In the genomic region with DNA sequence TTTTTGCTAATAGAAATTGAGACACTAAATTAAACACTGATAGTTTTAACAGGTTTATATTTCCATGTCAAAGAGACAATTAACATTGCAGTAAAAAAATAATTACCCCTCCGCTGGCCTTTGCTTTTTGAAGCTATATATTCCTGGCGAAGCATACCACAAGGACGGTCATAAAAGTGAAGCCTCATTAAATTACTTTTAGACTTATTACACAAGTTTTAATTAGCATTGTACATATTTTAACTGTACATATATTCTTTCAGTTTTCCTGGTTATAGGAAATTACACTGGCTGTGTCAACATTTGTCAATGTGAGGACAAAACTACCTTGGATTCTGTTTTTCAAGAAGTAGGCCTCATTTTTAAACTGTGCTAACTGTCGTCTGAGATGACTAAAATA, we compare ENCODE assay signal across 10 cellular contexts. TPM values are rescaled to one million over a fixed set of nuclear protein-coding genes. Genes with fewer than 3 reads are reported as not detected.
DNase-seq lines count a peak whose midpoint lies in the region; ATAC-seq, FAIRE-seq and TF ChIP-seq lines count a peak whose summit lies in the region.
"Had no signal": no experiment of that assay in that cellular context is flagged by ENCODE, and none has a peak within 500 bp of the region (broad histone marks: within the 10 kb centered on the region; RNA-seq: fewer than 3 reads in every experiment).

No MANE protein-coding gene starts in this region.

- H3K9me3 Mint-ChIP-seq in endodermal cell = no peaks in the 10 kb centered on the region
- H3K9me3 Mint-ChIP-seq in stimulated activated naive B cell treated with anti-CD40 and anti-IgM and Interleukin-4, amounts not matched to agents 10 μg/mL and 1 μg/mL and 100 μg/mL, for 72 hours = peaks cover 0 to 1% of the 10 kb centered on the region in 2 donors

- no peak for ATAC-seq in HepG2
- no peak for ATAC-seq in right lobe of liver
- ATAC-seq in stimulated activated naive B cell treated with anti-CD40 and anti-IgM and Interleukin-4, amounts not matched to agents 10 μg/mL and 1 μg/mL and 100 μg/mL, for 72 hours (replicated peaks) = no peak
- no peak for ATAC-seq in foreskin keratinocyte
- ATAC-seq: left lung had no signal

- 90% methylated on average over 4 of the region's 4 CpGs for WGBS in HepG2 (ENCODE audit: low lambda C conversion rate)
- WGBS in right lobe of liver (ENCODE audit: insufficient coverage, low coverage, low lambda C conversion rate, missing lambda C conversion rate) = 87% methylated on average over 4 of the region's 4 CpGs
- 18 to 40% methylated on average over 1 to 4 of the region's 4 CpGs for whole genome bisulfite sequencing in endodermal cell (ENCODE audit: insufficient coverage in 1 of 2, insufficient read length in 1 of 2), 2 experiments

- TF ChIP-seq POLR2A in HepG2 (IDR thresholded peaks at IDR 0.05; ENCODE audit: insufficient read depth in 1 of 2, low read depth in 2 of 2, low read length in 2 of 2) = no peak
- no peak for TF ChIP-seq POLR2A in right lobe of liver (IDR thresholded peaks at IDR 0.05)

- H2AFZ ChIP-seq in HepG2 (ENCODE audit: low read length) (no peak overlapping the region), PC-9 (peak overlapping the region; percentile 85; the same call in 1 of the 2 replicates)

- peak overlapping the region; percentile 71; the same call in 1 of the 2 replicates for H3K4me2 ChIP-seq in HepG2 (ENCODE audit: low read depth, low read length)
- H3K4me2 ChIP-seq in PC-9 = peak overlapping the region; percentile 94

- CTCF ChIA-PET in HepG2 (lab: Yijun Ruan, JAX; ENCODE audit: low intra/inter-chr PET ratio, low total read pairs) = no interaction called here
- CTCF ChIA-PET in PC-9 (lab: Charles Lee) = no interaction called here

- no peak for TF ChIP-seq CTCF in HepG2 (CRISPR knock-in tag; IDR thresholded peaks at IDR 0.05)
- TF ChIP-seq CTCF in right lobe of liver (IDR thresholded peaks at IDR 0.05) = no peak
- 0 out of 2 replicates have a peak, but pooled peaks have one; percentile 7 for TF ChIP-seq CTCF in PC-9 (conservative IDR thresholded peaks at IDR 0.05)
- TF ChIP-seq CTCF in endodermal cell (conservative IDR thresholded peaks at IDR 0.05) = no peak
- no peak for TF ChIP-seq CTCF in foreskin keratinocyte (conservative IDR thresholded peaks at IDR 0.05)

- no peak overlapping the region for H3K27ac Mint-ChIP-seq in endodermal cell
- no peak overlapping the region for H3K27ac Mint-ChIP-seq in stimulated activated naive B cell treated with anti-CD40 and anti-IgM and Interleukin-4, amounts not matched to agents 10 μg/mL and 1 μg/mL and 100 μg/mL, for 72 hours

- H3K27ac ChIP-seq in HepG2 (ENCODE audit: extremely low read length, insufficient read depth, low read length) (no peak overlapping the region), right lobe of liver (no peak overlapping the region), PC-9 (peak overlapping the region; percentile 78), endodermal cell (ENCODE audit: low read depth, low read length) (no peak overlapping the region), foreskin keratinocyte (no peak overlapping the region)
- H3K27ac ChIP-seq: left lung had no signal

- H3K9ac ChIP-seq in HepG2 (ENCODE audit: insufficient read depth, low read depth, low read length) (no peak overlapping the region), endodermal cell (ENCODE audit: extremely low read depth, low read length, poor library complexity, severe bottlenecking) (no peak overlapping the region)

- peaks cover 18% of the 10 kb centered on the region for H3F3A ChIP-seq in PC-9 (ENCODE audit: insufficient read depth, low read depth)

- H3K4me3 Mint-ChIP-seq in endodermal cell = peak overlapping the region; percentile 64
- peak overlapping the region; percentile 93 to 97 for H3K4me3 Mint-ChIP-seq in stimulated activated naive B cell treated with anti-CD40 and anti-IgM and Interleukin-4, amounts not matched to agents 10 μg/mL and 1 μg/mL and 100 μg/mL, for 72 hours

- FAIRE-seq in HepG2 (lab: Jason Lieb, UNC) (no peak), urothelium cell line (lab: Jason Lieb, UNC) (no peak)

- H3K36me3 ChIP-seq in HepG2 (replicated peaks in 1 of 2; ENCODE audit: control insufficient read depth in 1 of 2, insufficient read depth in 2 of 2, low read length in 2 of 2) = no peaks in the 10 kb centered on the region
- no peaks in the 10 kb centered on the region for H3K36me3 ChIP-seq in right lobe of liver
- H3K36me3 ChIP-seq in PC-9 (ENCODE audit: low read depth) = peaks cover 14% of the 10 kb centered on the region
- no peaks in the 10 kb centered on the region for H3K36me3 ChIP-seq in endodermal cell (ENCODE audit: control insufficient read depth, insufficient read depth, low read length)
- H3K36me3 ChIP-seq: left lung had no signal

- peaks cover 22% of the 10 kb centered on the region for H3K4me1 Mint-ChIP-seq in endodermal cell
- H3K4me1 Mint-ChIP-seq in stimulated activated naive B cell treated with anti-CD40 and anti-IgM and Interleukin-4, amounts not matched to agents 10 μg/mL and 1 μg/mL and 100 μg/mL, for 72 hours = peaks cover 24 to 48% of the 10 kb centered on the region in 2 donors

- TF ChIP-seq RAD21 in HepG2 (CRISPR knock-in tag; IDR thresholded peaks at IDR 0.05) = no peak

- no peaks in the 10 kb centered on the region for H3K9me3 ChIP-seq in HepG2 (ENCODE audit: low read length)
- no peaks in the 10 kb centered on the region for H3K9me3 ChIP-seq in right lobe of liver
- no peaks in the 10 kb centered on the region for H3K9me3 ChIP-seq in PC-9 (ENCODE audit: insufficient read depth, low read depth)
- H3K9me3 ChIP-seq in endodermal cell (ENCODE audit: control insufficient read depth, low read length) = no peaks in the 10 kb centered on the region
- H3K9me3 ChIP-seq: left lung had no signal

- TF ChIP-seq EP300 in HepG2 (IDR thresholded peaks at IDR 0.05; ENCODE audit: low read depth in 2 of 2, low read length in 2 of 2) = no peak
- TF ChIP-seq EP300 in HepG2 (CRISPR knock-in tag; IDR thresholded peaks at IDR 0.05; ENCODE audit: borderline replicate concordance) = no peak

- H3K36me3 Mint-ChIP-seq in endodermal cell (ENCODE audit: low read depth) = no peaks in the 10 kb centered on the region
- H3K36me3 Mint-ChIP-seq in stimulated activated naive B cell treated with anti-CD40 and anti-IgM and Interleukin-4, amounts not matched to agents 10 μg/mL and 1 μg/mL and 100 μg/mL, for 72 hours = peaks cover 13 to 15% of the 10 kb centered on the region in 2 donors

- H3K27me3 Mint-ChIP-seq in endodermal cell (ENCODE audit: insufficient read depth) = peaks cover 91% of the 10 kb centered on the region
- peaks cover 25% of the 10 kb centered on the region in 2 donors for H3K27me3 Mint-ChIP-seq in stimulated activated naive B cell treated with anti-CD40 and anti-IgM and Interleukin-4, amounts not matched to agents 10 μg/mL and 1 μg/mL and 100 μg/mL, for 72 hours

- POLR2A ChIA-PET in HepG2 (lab: Yijun Ruan, JAX) (no interaction called here), PC-9 (lab: Charles Lee; ENCODE audit: unreplicated experiment) (no interaction called here)

- intact Hi-C loops in HepG2 (cut with micrococcal nuclease; ENCODE audit: unreplicated experiment) = no loop called here
- intact Hi-C loops in right lobe of liver (cut with DNase I) = no loop called here
- intact Hi-C loops in PC-9 (cut with micrococcal nuclease; ENCODE audit: unreplicated experiment) = no loop called here

- H3K4me3 ChIP-seq in HepG2 (replicated peaks in 1 of 3; ENCODE audit: insufficient read depth in 1 of 3, low read depth in 2 of 3, low read length in 3 of 3) (no peak overlapping the region), right lobe of liver (no peak overlapping the region), PC-9 (peak overlapping the region; percentile 95), endodermal cell (ENCODE audit: low read length) (peak overlapping the region; percentile 74)

- in situ Hi-C loops in HepG2 (cut with HindIII; ENCODE audit: extremely low pct_ligation_motif_present, low pct_unique_long_range_greater_than_20kb) = loop anchor here (10.0 kb wide), 1 partner anchor 242 kb away; no protein-coding TSS in a partner anchor

- H3K79me2 ChIP-seq in HepG2 (ENCODE audit: insufficient read depth, low read length) (no peaks in the 10 kb centered on the region), PC-9 (ENCODE audit: low read depth) (peaks cover 95% of the 10 kb centered on the region)

- H3K27me3 ChIP-seq in HepG2 (ENCODE audit: control insufficient read depth in 1 of 2, insufficient read depth in 2 of 2, low read length in 2 of 2) (peaks cover 0 to 17% of the 10 kb centered on the region in 2 experiments; a peak in 1 of 5 replicates), right lobe of liver (peaks cover 0 to 11% of the 10 kb centered on the region in 2 donors), PC-9 (ENCODE audit: insufficient read depth, low read depth) (no peaks in the 10 kb centered on the region), endodermal cell (ENCODE audit: control insufficient read depth, insufficient read depth, low read length, poor library complexity, severe bottlenecking) (peaks cover 96% of the 10 kb centered on the region), foreskin keratinocyte (peaks cover 24% of the 10 kb centered on the region)

- H3K4me1 ChIP-seq in HepG2 (ENCODE audit: insufficient read depth, low read length) = peaks cover 9% of the 10 kb centered on the region
- peaks cover 0 to 4% (median 0%) of the 10 kb centered on the region in 4 donors for H3K4me1 ChIP-seq in right lobe of liver
- peaks cover 33% of the 10 kb centered on the region; the same call in 1 of the 2 replicates for H3K4me1 ChIP-seq in PC-9 (replicated peaks; ENCODE audit: insufficient read depth)
- no peaks in the 10 kb centered on the region for H3K4me1 ChIP-seq in endodermal cell (ENCODE audit: control insufficient read depth, insufficient read depth, low read length)
- peaks cover 17% of the 10 kb centered on the region for H3K4me1 ChIP-seq in foreskin keratinocyte

- no peak for DNase-seq in HepG2 (ENCODE audit: low spot score)
- DNase-seq in right lobe of liver = no peak
- no peak for DNase-seq in PC-9
- DNase-seq in endodermal cell = no peak
- DNase-seq in stimulated activated naive B cell treated with anti-CD40 and anti-IgM and Interleukin-4, amounts not matched to agents 10 μg/mL and 1 μg/mL and 100 μg/mL, for 72 hours = no peak
- DNase-seq in urothelium cell line (ENCODE audit: low spot score) = no peak
- DNase-seq in foreskin keratinocyte = no peak
- DNase-seq in amniotic stem cell (lab: John Stamatoyannopoulos, UW) = no peak
- DNase-seq: left lung; stimulated activated CD4-positive, alpha-beta T cell treated with anti-CD3 and anti-CD28 coated beads, Interleukin-12 subunit alpha, Interleukin-12 subunit beta, amount 100 ng/mL, for 4 hours had no signal

- no peaks in the 10 kb centered on the region for H3K9me2 ChIP-seq in PC-9 (ENCODE audit: insufficient read depth)

- H4K20me1 ChIP-seq in HepG2 (ENCODE audit: insufficient read depth, low read length) (no peaks in the 10 kb centered on the region), PC-9 (ENCODE audit: insufficient read depth) (no peaks in the 10 kb centered on the region)

- BruUV-seq in HepG2 (replicated peaks; lab: Mats Ljungman, UMichigan) (no TSS peak), PC-9 (replicated peaks; lab: Mats Ljungman, UMichigan) (no TSS peak)

RNA-seq across cellular contexts. Expression of a gene that starts 1.2 kb away (rescaled TPM):
- total RNA-seq in HepG2 (2016; rRNA removed; fragmentation: Illumina TruSeq; extraction: Trizol) (4.2 TPM in 2 replicates), right lobe of liver (1 to 10 TPM in 3 of 6 experiments, under 1 TPM in 2, not detected in 1; 0.30 to 1.4 (median 1.2) TPM), PC-9 (2021) (282 and 404 TPM in 2 replicates), endodermal cell (1 to 10 TPM; 1.9 to 6.7 TPM), foreskin keratinocyte (4.9 and 12.8 TPM in 2 replicates)
- 1.9 and 3.2 TPM in 2 replicates for total RNA-seq in HepG2 (2016; cell fraction: cytosol; rRNA removed; fragmentation: Illumina TruSeq; extraction: Trizol; ENCODE audit: low read depth)
- 4.0 and 4.4 TPM in 2 replicates for total RNA-seq in HepG2 (2016; cell fraction: insoluble cytoplasmic fraction; rRNA removed; fragmentation: Illumina TruSeq; extraction: Trizol)
- 3.2 and 4.1 TPM in 2 replicates for total RNA-seq in HepG2 (2016; cell fraction: membrane; rRNA removed; fragmentation: Illumina TruSeq; extraction: Trizol)
- total RNA-seq in HepG2 (2016; cell fraction: nucleus; rRNA removed; fragmentation: Illumina TruSeq; extraction: Trizol) = 1.3 and 1.7 TPM in 2 replicates
- polyA plus RNA-seq in HepG2 (2011; rRNA removed) (4.8 and 7.4 TPM in 2 replicates), foreskin keratinocyte (10.1 and 20.8 TPM in 2 replicates)
- 6.0 and 6.8 TPM in 2 replicates for polyA plus RNA-seq in HepG2 (2011; cell fraction: cytosol; rRNA removed)
- polyA plus RNA-seq in HepG2 (2011; cell fraction: nucleus; rRNA removed) = 4.8 and 7.1 TPM in 2 replicates
- polyA plus RNA-seq in HepG2 (2012) = 1.3 and 2.3 TPM in 2 replicates
- 2.5 and 3.2 TPM in 2 replicates for polyA plus RNA-seq in HepG2 (2016; cell fraction: cytosol; fragmentation: Illumina TruSeq; extraction: Trizol; ENCODE audit: low read depth)
- polyA plus RNA-seq in HepG2 (2016; cell fraction: insoluble cytoplasmic fraction; fragmentation: Illumina TruSeq; extraction: Trizol; ENCODE audit: low read depth) = 5.0 and 6.3 TPM in 2 replicates
- 3.5 and 3.6 TPM in 2 replicates for polyA plus RNA-seq in HepG2 (2016; cell fraction: membrane; fragmentation: Illumina TruSeq; extraction: Trizol; ENCODE audit: low read depth)
- polyA plus RNA-seq in HepG2 (2016; cell fraction: nucleus; fragmentation: Illumina TruSeq; extraction: Trizol; ENCODE audit: insufficient read depth, low read depth) = 4.3 and 4.4 TPM in 2 replicates
- polyA minus RNA-seq in HepG2 (2011; rRNA and poly(A)+ RNA removed; ENCODE audit: low replicate concordance) = 3.3 and 67.7 TPM in 2 replicates
- 3.8 and 4.1 TPM in 2 replicates for polyA minus RNA-seq in HepG2 (2011; cell fraction: cytosol; rRNA and poly(A)+ RNA removed)
- polyA minus RNA-seq in HepG2 (2011; cell fraction: nucleus; rRNA and poly(A)+ RNA removed) = 3.2 and 3.9 TPM in 2 replicates
- 2.1 TPM for polyA plus RNA-seq in endodermal cell (2013, experiment 1 of 2)
- polyA plus RNA-seq in endodermal cell (2013, experiment 2 of 2) = 3.9 TPM

RNA-seq across cellular contexts. Expression of a gene that starts 1.6 kb away (rescaled TPM):
- total RNA-seq in HepG2 (2016; rRNA removed; fragmentation: Illumina TruSeq; extraction: Trizol) = 0.64 and 0.77 TPM in 2 replicates
- total RNA-seq in HepG2 (2016; cell fraction: cytosol; rRNA removed; fragmentation: Illumina TruSeq; extraction: Trizol; ENCODE audit: low read depth) = 0.35 TPM in 1 of 2 replicates, not detected in the other
- 0.31 and 0.78 TPM in 2 replicates for total RNA-seq in HepG2 (2016; cell fraction: insoluble cytoplasmic fraction; rRNA removed; fragmentation: Illumina TruSeq; extraction: Trizol)
- total RNA-seq in HepG2 (2016; cell fraction: membrane; rRNA removed; fragmentation: Illumina TruSeq; extraction: Trizol) = 0.31 and 0.76 TPM in 2 replicates
- total RNA-seq in HepG2 (2016; cell fraction: nucleus; rRNA removed; fragmentation: Illumina TruSeq; extraction: Trizol) = 1.1 TPM in 1 of 2 replicates, not detected in the other
- polyA plus RNA-seq in HepG2 (2011; rRNA removed) = 1.8 and 2.3 TPM in 2 replicates
- polyA plus RNA-seq in HepG2 (2011; cell fraction: cytosol; rRNA removed) = 0.78 and 1.1 TPM in 2 replicates
- polyA plus RNA-seq in HepG2 (2011; cell fraction: nucleus; rRNA removed) = 1.3 and 1.6 TPM in 2 replicates
- 0.27 TPM in 1 of 2 replicates, not detected in the other for polyA plus RNA-seq in HepG2 (2012)
- polyA plus RNA-seq in HepG2 (2016; cell fraction: cytosol; fragmentation: Illumina TruSeq; extraction: Trizol; ENCODE audit: low read depth) = 0.35 and 0.36 TPM in 2 replicates
- 0.41 and 0.54 TPM in 2 replicates for polyA plus RNA-seq in HepG2 (2016; cell fraction: insoluble cytoplasmic fraction; fragmentation: Illumina TruSeq; extraction: Trizol; ENCODE audit: low read depth)
- polyA plus RNA-seq in HepG2 (2016; cell fraction: membrane; fragmentation: Illumina TruSeq; extraction: Trizol; ENCODE audit: low read depth) = 0.39 and 0.51 TPM in 2 replicates
- polyA plus RNA-seq in HepG2 (2016; cell fraction: nucleus; fragmentation: Illumina TruSeq; extraction: Trizol; ENCODE audit: insufficient read depth, low read depth) = 0.47 and 1.1 TPM in 2 replicates
- polyA minus RNA-seq in HepG2 (2011; rRNA and poly(A)+ RNA removed; ENCODE audit: low replicate concordance) = 12.7 TPM in 1 of 2 replicates, not detected in the other
- not detected in 2 replicates for polyA minus RNA-seq in HepG2 (2011; cell fraction: cytosol; rRNA and poly(A)+ RNA removed)
- 2.1 and 2.7 TPM in 2 replicates for polyA minus RNA-seq in HepG2 (2011; cell fraction: nucleus; rRNA and poly(A)+ RNA removed)
- total RNA-seq in right lobe of liver = under 1 TPM in 4 of 6 experiments, not detected in 2; 0.13 to 0.37 (median 0.21) TPM
- 11.6 and 12.5 TPM in 2 replicates for total RNA-seq in PC-9 (2021)
- total RNA-seq in endodermal cell = not detected
- 0.61 TPM for polyA plus RNA-seq in endodermal cell (2013, experiment 1 of 2)
- polyA plus RNA-seq in endodermal cell (2013, experiment 2 of 2) = 0.37 TPM
- 0.71 and 1.4 TPM in 2 replicates for total RNA-seq in foreskin keratinocyte
- polyA plus RNA-seq in foreskin keratinocyte = 0.56 and 0.67 TPM in 2 replicates

RNA-seq across cellular contexts. Expression of a gene that starts 16.1 kb away (rescaled TPM):
- 0.83 and 1.4 TPM in 2 replicates for total RNA-seq in HepG2 (2016; rRNA removed; fragmentation: Illumina TruSeq; extraction: Trizol)
- 0.09 and 0.20 TPM in 2 replicates for total RNA-seq in HepG2 (2016; cell fraction: cytosol; rRNA removed; fragmentation: Illumina TruSeq; extraction: Trizol; ENCODE audit: low read depth)
- 0.73 and 1.3 TPM in 2 replicates for total RNA-seq in HepG2 (2016; cell fraction: insoluble cytoplasmic fraction; rRNA removed; fragmentation: Illumina TruSeq; extraction: Trizol)
- total RNA-seq in HepG2 (2016; cell fraction: membrane; rRNA removed; fragmentation: Illumina TruSeq; extraction: Trizol) = 0.41 and 0.46 TPM in 2 replicates
- 0.69 and 0.90 TPM in 2 replicates for total RNA-seq in HepG2 (2016; cell fraction: nucleus; rRNA removed; fragmentation: Illumina TruSeq; extraction: Trizol)
- polyA plus RNA-seq in HepG2 (2011; rRNA removed) = 1.5 and 2.3 TPM in 2 replicates
- 1.4 and 1.7 TPM in 2 replicates for polyA plus RNA-seq in HepG2 (2011; cell fraction: cytosol; rRNA removed)
- polyA plus RNA-seq in HepG2 (2011; cell fraction: nucleus; rRNA removed) = 5.9 and 8.6 TPM in 2 replicates
- 0.48 and 1.5 TPM in 2 replicates for polyA plus RNA-seq in HepG2 (2012)
- 0.10 and 0.12 TPM in 2 replicates for polyA plus RNA-seq in HepG2 (2016; cell fraction: cytosol; fragmentation: Illumina TruSeq; extraction: Trizol; ENCODE audit: low read depth)
- 1.1 and 1.4 TPM in 2 replicates for polyA plus RNA-seq in HepG2 (2016; cell fraction: insoluble cytoplasmic fraction; fragmentation: Illumina TruSeq; extraction: Trizol; ENCODE audit: low read depth)
- 0.26 and 0.31 TPM in 2 replicates for polyA plus RNA-seq in HepG2 (2016; cell fraction: membrane; fragmentation: Illumina TruSeq; extraction: Trizol; ENCODE audit: low read depth)
- polyA plus RNA-seq in HepG2 (2016; cell fraction: nucleus; fragmentation: Illumina TruSeq; extraction: Trizol; ENCODE audit: insufficient read depth, low read depth) = 3.1 and 3.7 TPM in 2 replicates
- 0.54 and 6.2 TPM in 2 replicates for polyA minus RNA-seq in HepG2 (2011; rRNA and poly(A)+ RNA removed; ENCODE audit: low replicate concordance)
- 0.40 and 1.1 TPM in 2 replicates for polyA minus RNA-seq in HepG2 (2011; cell fraction: cytosol; rRNA and poly(A)+ RNA removed)
- polyA minus RNA-seq in HepG2 (2011; cell fraction: nucleus; rRNA and poly(A)+ RNA removed) = 2.4 and 3.4 TPM in 2 replicates
- total RNA-seq in right lobe of liver = 1 to 10 TPM in 5 of 6 experiments, under 1 TPM in 1; 0.64 to 4.2 (median 1.8) TPM
- total RNA-seq in PC-9 (2021) = 33.8 and 40.2 TPM in 2 replicates
- total RNA-seq in endodermal cell = 10 to 100 TPM in 1 of 2 donors, 1 to 10 TPM in 1; 4.5 to 11.4 TPM
- 2.3 TPM for polyA plus RNA-seq in endodermal cell (2013, experiment 1 of 2)
- 4.1 TPM for polyA plus RNA-seq in endodermal cell (2013, experiment 2 of 2)
- total RNA-seq in foreskin keratinocyte = 4.7 and 9.0 TPM in 2 replicates
- polyA plus RNA-seq in foreskin keratinocyte = 2.9 and 4.3 TPM in 2 replicates

Comparison
In these comparisons a context has a peak if more than half of its experiments do, and no peak if none do; other contexts are left out.
1. H3K4me3 ChIP-seq: peak in PC-9 (single experiment) and endodermal cell (single experiment); none in HepG2 (0 of 3) and right lobe of liver (0 of 3).
2. RNA of a gene that starts 1.2 kb away (total RNA-seq): 282 to 404 TPM in PC-9; 1.9 to 6.7 TPM in endodermal cell, 4.9 to 12.8 TPM in foreskin keratinocyte, 1.3 to 4.4 TPM in HepG2 and 0.30 to 1.4 TPM in right lobe of liver; every median in the first group is over 10 times any median in the second.